In the genomic region with DNA sequence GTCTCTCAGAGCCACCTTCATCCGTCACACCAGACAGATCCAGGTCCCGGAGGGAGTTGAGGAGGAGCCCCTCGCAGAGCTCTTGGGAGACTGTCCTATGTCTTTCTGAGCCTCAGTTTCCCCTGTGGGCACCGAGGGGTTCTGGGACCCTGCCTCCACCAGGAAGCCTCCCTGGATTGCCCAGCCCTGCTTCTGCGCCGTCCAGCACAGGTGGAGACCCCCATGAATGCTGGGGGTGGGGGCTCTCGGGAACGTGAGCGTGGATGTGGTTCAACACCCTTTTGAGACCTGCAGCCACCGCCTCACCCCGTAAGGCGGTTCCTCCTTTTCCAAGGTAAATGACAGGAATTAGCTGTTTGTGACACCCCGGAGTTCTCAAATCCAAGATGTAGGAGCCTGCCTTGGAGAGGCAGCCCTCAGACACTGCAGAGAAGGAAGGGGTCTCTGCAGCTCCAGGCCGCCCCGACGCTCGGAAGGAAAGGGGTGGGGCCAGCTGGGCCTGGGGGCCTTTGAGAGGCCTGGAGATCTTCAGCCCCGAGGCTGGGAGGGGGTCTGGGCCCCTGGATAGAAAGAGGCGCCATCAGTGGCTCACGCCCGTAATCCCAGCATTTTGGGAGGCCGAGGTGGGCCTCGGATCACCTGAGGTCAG, we compare ENCODE assay signal across 10 cellular contexts. TPM values are rescaled to one million over a fixed set of nuclear protein-coding genes. Genes with fewer than 3 reads are reported as not detected.
DNase-seq lines count a peak whose midpoint lies in the region; ATAC-seq and TF ChIP-seq lines count a peak whose summit lies in the region.
"Had no signal": no experiment of that assay in that cellular context is flagged by ENCODE, and none has a peak within 500 bp of the region (broad histone marks: within the 10 kb centered on the region; RNA-seq: fewer than 3 reads in every experiment).

No MANE protein-coding gene starts in this region.

- H3K9me3 Mint-ChIP-seq in CD8-positive, alpha-beta memory T cell = no peaks in the 10 kb centered on the region

- H3K4me2 ChIP-seq in PC-3 (ENCODE audit: low read length) = peak overlapping the region; percentile 93

- H2AFZ ChIP-seq in PC-3 (ENCODE audit: low read length) = peak overlapping the region; percentile 15; the same call in 1 of the 2 replicates

- no peaks in the 10 kb centered on the region for H3K27me3 Mint-ChIP-seq in CD8-positive, alpha-beta memory T cell

- peak overlapping the region in 5 of 7 donors; percentile 48 to 86 (median 75) for H3K4me3 Mint-ChIP-seq in CD8-positive, alpha-beta memory T cell

- ATAC-seq in PC-3 (no peak), right cardiac atrium (no peak)

- CTCF ChIA-PET in CD8-positive, alpha-beta memory T cell (lab: Charles Lee) = interaction anchor here (0.9 to 1.2 kb wide), 3 partner anchors 9 to 85 kb away, joined by 3 to 4 read pairs (median 3); no protein-coding TSS in a partner anchor
- CTCF ChIA-PET in PC-3 (lab: Charles Lee) = interaction anchor here (1.0 kb wide), 1 partner anchor 86 kb away, joined by 3 read pairs; no protein-coding TSS in a partner anchor
- CTCF ChIA-PET in HEK293T (lab: Yijun Ruan, JAX) = no interaction called here

- no peaks in the 10 kb centered on the region for H3F3A ChIP-seq in PC-3 (ENCODE audit: low read length, unreplicated experiment)

- peaks cover 10 to 24% (median 18%) of the 10 kb centered on the region in 3 donors for H3K4me1 Mint-ChIP-seq in CD8-positive, alpha-beta memory T cell

- no peaks in the 10 kb centered on the region for H3K27me3 ChIP-seq in CD8-positive, alpha-beta memory T cell (ENCODE audit: insufficient read depth, low read length, poor library complexity, severe bottlenecking)
- H3K27me3 ChIP-seq in PC-3 (ENCODE audit: low read length) = no peaks in the 10 kb centered on the region
- H3K27me3 ChIP-seq in right cardiac atrium (ENCODE audit: control insufficient read depth, insufficient read depth) = no peaks in the 10 kb centered on the region

- no TSS peak for BruUV-seq in PC-3 (replicated peaks; lab: Mats Ljungman, UMichigan)

- H3K4me3 ChIP-seq in CD8-positive, alpha-beta memory T cell (ENCODE audit: low read length) = no peak overlapping the region
- H3K4me3 ChIP-seq in PC-3 (ENCODE audit: low read length) (peak overlapping the region; percentile 68; the same call in 1 of the 2 replicates), right cardiac atrium (ENCODE audit: low read length) (no peak overlapping the region)
- H3K4me3 ChIP-seq: SK-N-MC had no signal

- peaks cover 27% of the 10 kb centered on the region for H3K4me1 ChIP-seq in CD8-positive, alpha-beta memory T cell (ENCODE audit: insufficient read depth, low read length)
- H3K4me1 ChIP-seq in PC-3 (ENCODE audit: insufficient read depth, low read length) (peaks cover 25% of the 10 kb centered on the region), right cardiac atrium (ENCODE audit: control insufficient read depth, insufficient read depth, low read length) (no peaks in the 10 kb centered on the region)

- peak overlapping the region in 4 of 8 donors; percentile 15 to 96 (median 89) for H3K27ac Mint-ChIP-seq in CD8-positive, alpha-beta memory T cell

- H3K36me3 ChIP-seq in CD8-positive, alpha-beta memory T cell (ENCODE audit: insufficient read depth, low read length) = no peaks in the 10 kb centered on the region
- no peaks in the 10 kb centered on the region for H3K36me3 ChIP-seq in PC-3 (ENCODE audit: low read depth, low read length)
- H3K36me3 ChIP-seq: brain microvascular endothelial cell had no signal

- H4K20me1 ChIP-seq in PC-3 (ENCODE audit: low read length) = no peaks in the 10 kb centered on the region

- no peaks in the 10 kb centered on the region for H3K9me2 ChIP-seq in PC-3 (replicated peaks; ENCODE audit: low read length)

- intact Hi-C loops in PC-3 (cut with micrococcal nuclease) (no loop called here), right cardiac atrium (cut with DNase I) (no loop called here)

- H3K27ac ChIP-seq in CD8-positive, alpha-beta memory T cell (ENCODE audit: low read depth, low read length) = no peak overlapping the region
- peak overlapping the region; percentile 9; the same call in 1 of the 2 replicates for H3K27ac ChIP-seq in PC-3 (ENCODE audit: low read length)
- no peak overlapping the region for H3K27ac ChIP-seq in right cardiac atrium (ENCODE audit: low read length)
- H3K27ac ChIP-seq: brain microvascular endothelial cell, HL-60, SK-N-MC had no signal

- no peak; the same call in 1 of the 2 replicates for TF ChIP-seq CTCF in PC-3 (conservative IDR thresholded peaks at IDR 0.05; ENCODE audit: low read depth, low read length)

- WGBS in right cardiac atrium = 64% methylated on average over 23 of the region's 23 CpGs

- peaks cover 12% of the 10 kb centered on the region for H3K79me2 ChIP-seq in PC-3 (ENCODE audit: low read length)

- H3K9ac ChIP-seq in PC-3 (ENCODE audit: low read length) = no peak overlapping the region

- no peaks in the 10 kb centered on the region for H3K36me3 Mint-ChIP-seq in CD8-positive, alpha-beta memory T cell

- peak in 2 of 5 donors; percentile 0 for DNase-seq in CD8-positive, alpha-beta memory T cell
- DNase-seq in PC-3 (peak; percentile 33), right cardiac atrium (peak; percentile 18 to 35 (median 20)), GM03348 (ENCODE audit: low spot score) (no peak), HEK293T (ENCODE audit: extremely low spot score) (no peak), NCI-H2029 treated with DMSO at 0.1 percent for 48 hours (lab: John Stamatoyannopoulos, UW) (no peak)
- DNase-seq: NCI-H1092 treated with DMSO at 0.1 percent for 48 hours had no signal

- H3K9me3 ChIP-seq in CD8-positive, alpha-beta memory T cell (ENCODE audit: low read length) = no peaks in the 10 kb centered on the region
- H3K9me3 ChIP-seq in PC-3 (ENCODE audit: low read length) (no peaks in the 10 kb centered on the region), right cardiac atrium (ENCODE audit: control insufficient read depth, low read length) (no peaks in the 10 kb centered on the region)

- POLR2A ChIA-PET in CD8-positive, alpha-beta memory T cell (lab: Charles Lee) = interaction anchor here (0.5 to 1.7 kb wide), 3 partner anchors 10 to 72 kb away, joined by 3 to 7 read pairs (median 3); no protein-coding TSS in a partner anchor
- POLR2A ChIA-PET in PC-3 (lab: Charles Lee; ENCODE audit: unreplicated experiment) = no interaction called here
- POLR2A ChIA-PET in HEK293T (lab: Yijun Ruan, JAX) = no interaction called here

TF ChIP-seq in HEK293T, 16 proteins besides CTCF, POLR2A, EP300 and RAD21:
- TF ChIP-seq BHLHE40 (IDR thresholded peaks at IDR 0.05; ENCODE audit: borderline replicate concordance) (no peak), LEF1 (IDR thresholded peaks at IDR 0.05; ENCODE audit: borderline replicate concordance) (no peak), L3MBTL2 (conservative IDR thresholded peaks at IDR 0.05) (no peak), HDGF (IDR thresholded peaks at IDR 0.05; ENCODE audit: borderline replicate concordance) (no peak), FOXM1 (IDR thresholded peaks at IDR 0.05; ENCODE audit: borderline replicate concordance) (no peak), SP1 (IDR thresholded peaks at IDR 0.05) (no peak), ARNT (IDR thresholded peaks at IDR 0.05) (no peak), SUZ12 (IDR thresholded peaks at IDR 0.05) (no peak), PKNOX1 (IDR thresholded peaks at IDR 0.05) (no peak), FOXA1 (IDR thresholded peaks at IDR 0.05) (no peak), NFRKB (IDR thresholded peaks at IDR 0.05) (no peak), ELF4 (IDR thresholded peaks at IDR 0.05) (no peak), FOXK2 (IDR thresholded peaks at IDR 0.05) (no peak)
TF ChIP-seq in HEK293T: peak in this region for 0.

RNA-seq across cellular contexts. Expression of gene TNFRSF18, which starts 1.0 kb away (rescaled TPM):
- 10 to 100 TPM; 91.0 to 97.1 TPM for total RNA-seq in CD8-positive, alpha-beta memory T cell
- polyA plus RNA-seq in CD8-positive, alpha-beta memory T cell = 2.0 TPM
- total RNA-seq in PC-3 (2014; rRNA removed) = 87.2 and 120 TPM in 2 replicates
- total RNA-seq in right cardiac atrium = under 1 TPM in 1 of 4 donors, not detected in 3; 0.38 TPM
- polyA plus RNA-seq in right cardiac atrium = 0.14 TPM

RNA-seq across cellular contexts. Expression of gene TNFRSF4, which starts 6.6 kb away (rescaled TPM):
- 100 to 1,000 TPM; 180 to 193 TPM for total RNA-seq in CD8-positive, alpha-beta memory T cell
- polyA plus RNA-seq in CD8-positive, alpha-beta memory T cell = 1.9 TPM
- total RNA-seq in PC-3 (2014; rRNA removed) (0.11 and 0.17 TPM in 2 replicates), right cardiac atrium (1 to 10 TPM; 1.0 to 2.0 (median 1.2) TPM)
- 2.3 TPM for polyA plus RNA-seq in right cardiac atrium

RNA-seq across cellular contexts. Expression of gene SDF4, which starts 24.4 kb away (rescaled TPM):
- 100 to 1,000 TPM; 158 to 169 TPM for total RNA-seq in CD8-positive, alpha-beta memory T cell
- polyA plus RNA-seq in CD8-positive, alpha-beta memory T cell = 108 TPM
- total RNA-seq in PC-3 (2014; rRNA removed) (254 and 317 TPM in 2 replicates), right cardiac atrium (100 to 1,000 TPM; 156 to 215 (median 168) TPM)
- 165 TPM for polyA plus RNA-seq in right cardiac atrium

RNA-seq across cellular contexts. Expression of gene B3GALT6, which starts 24.7 kb away (rescaled TPM):
- 10 to 100 TPM; 23.7 to 24.1 TPM for total RNA-seq in CD8-positive, alpha-beta memory T cell
- polyA plus RNA-seq in CD8-positive, alpha-beta memory T cell = 16.4 TPM
- total RNA-seq in PC-3 (2014; rRNA removed) (74.0 and 92.2 TPM in 2 replicates), right cardiac atrium (10 to 100 TPM; 10.2 to 13.3 (median 12.0) TPM)
- polyA plus RNA-seq in right cardiac atrium = 9.1 TPM

RNA-seq across cellular contexts. Expression of gene TTLL10, which starts 33.7 kb away (rescaled TPM):
- not detected for total RNA-seq in CD8-positive, alpha-beta memory T cell
- polyA plus RNA-seq in CD8-positive, alpha-beta memory T cell = not detected
- total RNA-seq in PC-3 (2014; rRNA removed) (0.36 and 0.46 TPM in 2 replicates), right cardiac atrium (not detected)
- polyA plus RNA-seq in right cardiac atrium = 0.09 TPM

Comparison
In these comparisons a context has a peak if more than half of its experiments do, and no peak if none do; other contexts are left out.
1. DNase-seq: peak in PC-3 (single experiment) and right cardiac atrium (3 of 3); none in GM03348 (single experiment), HEK293T (single experiment) and NCI-H2029 treated with DMSO at 0.1 percent for 48 hours (single experiment).
2. RNA of gene TNFRSF18, which starts 1.0 kb away (total RNA-seq): 91.0 to 97.1 TPM in CD8-positive, alpha-beta memory T cell and 87.2 to 120 TPM in PC-3; 0.38 TPM in right cardiac atrium; every median in the first group is over 10 times any median in the second.
3. RNA of gene TNFRSF4, which starts 6.6 kb away (total RNA-seq): 180 to 193 TPM in CD8-positive, alpha-beta memory T cell; 1.0 to 2.0 TPM in right cardiac atrium and 0.11 to 0.17 TPM in PC-3; every median in the first group is over 10 times any median in the second.